1 cellular context compared by ENCODE assay signal in genomic region chr4:1690698-1691097, GRCh38.
TF ChIP-seq lines count a peak whose summit lies in the region.

No MANE protein-coding gene starts in this region.

TF ChIP-seq in K562, 482 proteins besides CTCF, POLR2A, EP300 and RAD21:
- TF ChIP-seq ZNF395 (CRISPR knock-in tag; IDR thresholded peaks at IDR 0.05): no peak
- peak; percentile 51; the same call in 1 of the 2 replicates for TF ChIP-seq POLR2G (IDR thresholded peaks at IDR 0.05; ENCODE audit: low read depth, low read length)
- TF ChIP-seq ZNF445 (CRISPR knock-in tag; IDR thresholded peaks at IDR 0.05; ENCODE audit: low read depth): no peak
- no peak for TF ChIP-seq ZNF174 (CRISPR knock-in tag; IDR thresholded peaks at IDR 0.05)
